1 cellular context compared by ENCODE assay signal in genomic region chr3:63911901-63912767, GRCh38.
A peak's percentile ranks its signal among the peaks of the same experiment; 100 is the strongest.
TF ChIP-seq lines count a peak whose summit lies in the region.

Gene SCAANT1, minus strand, starts transcription at chr3:63912383.

TF ChIP-seq in K562, 482 proteins besides CTCF, POLR2A, EP300 and RAD21 (continued from another document and continues in another):
- TF ChIP-seq, protein P1, sequence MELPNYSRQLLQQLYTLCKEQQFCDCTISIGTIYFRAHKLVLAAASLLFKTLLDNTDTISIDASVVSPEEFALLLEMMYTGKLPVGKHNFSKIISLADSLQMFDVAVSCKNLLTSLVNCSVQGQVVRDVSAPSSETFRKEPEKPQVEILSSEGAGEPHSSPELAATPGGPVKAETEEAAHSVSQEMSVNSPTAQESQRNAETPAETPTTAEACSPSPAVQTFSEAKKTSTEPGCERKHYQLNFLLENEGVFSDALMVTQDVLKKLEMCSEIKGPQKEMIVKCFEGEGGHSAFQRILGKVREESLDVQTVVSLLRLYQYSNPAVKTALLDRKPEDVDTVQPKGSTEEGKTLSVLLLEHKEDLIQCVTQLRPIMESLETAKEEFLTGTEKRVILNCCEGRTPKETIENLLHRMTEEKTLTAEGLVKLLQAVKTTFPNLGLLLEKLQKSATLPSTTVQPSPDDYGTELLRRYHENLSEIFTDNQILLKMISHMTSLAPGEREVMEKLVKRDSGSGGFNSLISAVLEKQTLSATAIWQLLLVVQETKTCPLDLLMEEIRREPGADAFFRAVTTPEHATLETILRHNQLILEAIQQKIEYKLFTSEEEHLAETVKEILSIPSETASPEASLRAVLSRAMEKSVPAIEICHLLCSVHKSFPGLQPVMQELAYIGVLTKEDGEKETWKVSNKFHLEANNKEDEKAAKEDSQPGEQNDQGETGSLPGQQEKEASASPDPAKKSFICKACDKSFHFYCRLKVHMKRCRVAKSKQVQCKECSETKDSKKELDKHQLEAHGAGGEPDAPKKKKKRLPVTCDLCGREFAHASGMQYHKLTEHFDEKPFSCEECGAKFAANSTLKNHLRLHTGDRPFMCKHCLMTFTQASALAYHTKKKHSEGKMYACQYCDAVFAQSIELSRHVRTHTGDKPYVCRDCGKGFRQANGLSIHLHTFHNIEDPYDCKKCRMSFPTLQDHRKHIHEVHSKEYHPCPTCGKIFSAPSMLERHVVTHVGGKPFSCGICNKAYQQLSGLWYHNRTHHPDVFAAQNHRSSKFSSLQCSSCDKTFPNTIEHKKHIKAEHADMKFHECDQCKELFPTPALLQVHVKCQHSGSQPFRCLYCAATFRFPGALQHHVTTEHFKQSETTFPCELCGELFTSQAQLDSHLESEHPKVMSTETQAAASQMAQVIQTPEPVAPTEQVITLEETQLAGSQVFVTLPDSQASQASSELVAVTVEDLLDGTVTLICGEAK (IDR thresholded peaks at IDR 0.05): peak; percentile 71
- TF ChIP-seq, protein P1 (CRISPR knock-in tag; IDR thresholded peaks at IDR 0.05): no peak
- no peak for TF ChIP-seq ETV1 (tag; conservative IDR thresholded peaks at IDR 0.05; ENCODE audit: low read depth)
- TF ChIP-seq HNRNPL (IDR thresholded peaks at IDR 0.05; ENCODE audit: low read depth, low read length): 0 out of 2 replicates have a peak, but pooled peaks have one; percentile 27
- TF ChIP-seq FUS (optimal IDR thresholded peaks at IDR 0.05; ENCODE audit: low read depth, low read length): no peak
- no peak for TF ChIP-seq HSF4 (CRISPR knock-in tag; IDR thresholded peaks at IDR 0.05; ENCODE audit: borderline replicate concordance)
- peak in 1 of 2 experiments; percentile 63 for TF ChIP-seq E2F6 (IDR thresholded peaks at IDR 0.05; ENCODE audit: borderline replicate concordance in 1 of 2, extremely low read depth in 1 of 2, insufficient read depth in 1 of 2, insufficient read length in 1 of 2, low read depth in 1 of 2, low read length in 1 of 2, poor library complexity in 1 of 2, severe bottlenecking in 1 of 2)
- TF ChIP-seq, protein P2, sequence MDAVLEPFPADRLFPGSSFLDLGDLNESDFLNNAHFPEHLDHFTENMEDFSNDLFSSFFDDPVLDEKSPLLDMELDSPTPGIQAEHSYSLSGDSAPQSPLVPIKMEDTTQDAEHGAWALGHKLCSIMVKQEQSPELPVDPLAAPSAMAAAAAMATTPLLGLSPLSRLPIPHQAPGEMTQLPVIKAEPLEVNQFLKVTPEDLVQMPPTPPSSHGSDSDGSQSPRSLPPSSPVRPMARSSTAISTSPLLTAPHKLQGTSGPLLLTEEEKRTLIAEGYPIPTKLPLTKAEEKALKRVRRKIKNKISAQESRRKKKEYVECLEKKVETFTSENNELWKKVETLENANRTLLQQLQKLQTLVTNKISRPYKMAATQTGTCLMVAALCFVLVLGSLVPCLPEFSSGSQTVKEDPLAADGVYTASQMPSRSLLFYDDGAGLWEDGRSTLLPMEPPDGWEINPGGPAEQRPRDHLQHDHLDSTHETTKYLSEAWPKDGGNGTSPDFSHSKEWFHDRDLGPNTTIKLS (IDR thresholded peaks at IDR 0.05; ENCODE audit: borderline replicate concordance, low read depth): peak; percentile 42; the same call in 1 of the 2 replicates
- TF ChIP-seq RBBP5 (IDR thresholded peaks at IDR 0.05; ENCODE audit: borderline replicate concordance, insufficient read depth, low read length, poor library complexity, severe bottlenecking): peak; percentile 90
- TF ChIP-seq ZFX (CRISPR knock-in tag; IDR thresholded peaks at IDR 0.05): peak; percentile 84
- no peak for TF ChIP-seq SRSF9 (IDR thresholded peaks at IDR 0.05; ENCODE audit: borderline replicate concordance, low read depth, low read length)
- TF ChIP-seq CHD1 (IDR thresholded peaks at IDR 0.05; ENCODE audit: low read length): no peak
- TF ChIP-seq FOXK2 (conservative IDR thresholded peaks at IDR 0.05 in 1 of 2, IDR thresholded peaks at IDR 0.05 in 1 of 2; ENCODE audit: low read depth in 2 of 2): no peak
- TF ChIP-seq DEAF1 (CRISPR knock-in tag; IDR thresholded peaks at IDR 0.05): no peak
- TF ChIP-seq GATA2 (CRISPR knock-in tag; IDR thresholded peaks at IDR 0.05): no peak
- TF ChIP-seq CREB1 (IDR thresholded peaks at IDR 0.05): peak; percentile 15; the same call in 1 of the 2 replicates
- TF ChIP-seq CREB1 (CRISPR knock-in tag; IDR thresholded peaks at IDR 0.05): no peak
- TF ChIP-seq ZC3H11A (IDR thresholded peaks at IDR 0.05; ENCODE audit: low read depth, low read length): no peak
- TF ChIP-seq JUN (IDR thresholded peaks at IDR 0.05; ENCODE audit: borderline replicate concordance, low read depth, low read length): peak; percentile 52; the same call in 1 of the 2 replicates
- no peak for TF ChIP-seq JUN (CRISPR knock-in tag; IDR thresholded peaks at IDR 0.05; ENCODE audit: borderline replicate concordance)
- 0 out of 2 replicates have a peak, but pooled peaks have one; percentile 15 for TF ChIP-seq SMAD4 (CRISPR knock-in tag; conservative IDR thresholded peaks at IDR 0.05)
- TF ChIP-seq ZNF274 (IDR thresholded peaks at IDR 0.05; ENCODE audit: borderline replicate concordance, low read depth, low read length): no peak
- TF ChIP-seq, protein P3, sequence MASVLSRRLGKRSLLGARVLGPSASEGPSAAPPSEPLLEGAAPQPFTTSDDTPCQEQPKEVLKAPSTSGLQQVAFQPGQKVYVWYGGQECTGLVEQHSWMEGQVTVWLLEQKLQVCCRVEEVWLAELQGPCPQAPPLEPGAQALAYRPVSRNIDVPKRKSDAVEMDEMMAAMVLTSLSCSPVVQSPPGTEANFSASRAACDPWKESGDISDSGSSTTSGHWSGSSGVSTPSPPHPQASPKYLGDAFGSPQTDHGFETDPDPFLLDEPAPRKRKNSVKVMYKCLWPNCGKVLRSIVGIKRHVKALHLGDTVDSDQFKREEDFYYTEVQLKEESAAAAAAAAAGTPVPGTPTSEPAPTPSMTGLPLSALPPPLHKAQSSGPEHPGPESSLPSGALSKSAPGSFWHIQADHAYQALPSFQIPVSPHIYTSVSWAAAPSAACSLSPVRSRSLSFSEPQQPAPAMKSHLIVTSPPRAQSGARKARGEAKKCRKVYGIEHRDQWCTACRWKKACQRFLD (CRISPR knock-in tag; IDR thresholded peaks at IDR 0.05): peak; percentile 45; the same call in 1 of the 2 replicates
- TF ChIP-seq ARID4B (CRISPR knock-in tag; IDR thresholded peaks at IDR 0.05): peak; percentile 28; the same call in 1 of the 2 replicates
- TF ChIP-seq ARID2 (IDR thresholded peaks at IDR 0.05): no peak
- TF ChIP-seq ATF1 (CRISPR knock-in tag; IDR thresholded peaks at IDR 0.05): no peak
- TF ChIP-seq ATF1 (tag; IDR thresholded peaks at IDR 0.05): peak; percentile 46
- peak; percentile 54 for TF ChIP-seq FOSL1 (tag; conservative IDR thresholded peaks at IDR 0.05)
- peak; percentile 3; the same call in 1 of the 2 replicates for TF ChIP-seq MYC (IDR thresholded peaks at IDR 0.05; ENCODE audit: low read depth, low read length)
- TF ChIP-seq MYC (CRISPR knock-in tag; IDR thresholded peaks at IDR 0.05; ENCODE audit: borderline replicate concordance, low read depth): no peak
- TF ChIP-seq JUND (IDR thresholded peaks at IDR 0.05; ENCODE audit: borderline replicate concordance, low read depth, low read length): peak; percentile 64; the same call in 1 of the 2 replicates
- peak; percentile 18; the same call in 1 of the 3 replicates for TF ChIP-seq JUND (tag; IDR thresholded peaks at IDR 0.05; ENCODE audit: borderline replicate concordance, low read depth, low read length)
- TF ChIP-seq, protein P4, sequence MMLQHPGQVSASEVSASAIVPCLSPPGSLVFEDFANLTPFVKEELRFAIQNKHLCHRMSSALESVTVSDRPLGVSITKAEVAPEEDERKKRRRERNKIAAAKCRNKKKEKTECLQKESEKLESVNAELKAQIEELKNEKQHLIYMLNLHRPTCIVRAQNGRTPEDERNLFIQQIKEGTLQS (IDR thresholded peaks at IDR 0.05): peak; percentile 26; the same call in 1 of the 2 replicates
- TF ChIP-seq, protein P4 (CRISPR knock-in tag; conservative IDR thresholded peaks at IDR 0.05): no peak
